8 cellular contexts compared by ENCODE assay signal in the genomic region with DNA sequence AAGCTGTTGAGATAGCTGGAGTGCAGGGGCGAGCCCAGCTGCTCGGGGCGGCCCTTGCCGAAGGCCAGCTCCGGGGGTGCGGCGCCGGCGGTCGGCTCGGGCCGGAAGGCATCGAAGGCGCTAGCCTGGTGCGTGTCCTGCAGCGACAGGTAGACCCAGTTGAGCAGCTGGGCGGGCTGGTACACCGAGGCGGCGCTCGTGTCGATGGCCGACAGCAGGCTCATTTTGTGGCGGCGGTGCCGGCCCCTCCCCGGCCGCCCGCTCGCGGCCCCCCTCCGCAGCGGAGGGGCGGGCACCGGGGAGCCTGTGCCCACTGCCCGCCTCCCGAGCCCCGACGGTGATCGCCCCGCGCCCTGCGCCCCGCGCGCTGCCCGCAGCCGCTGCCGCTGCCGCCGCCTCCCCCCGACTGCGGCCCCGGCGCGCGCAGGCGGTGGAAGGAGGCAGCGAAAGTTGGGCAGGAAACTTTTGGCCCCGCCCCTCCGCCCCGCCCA. TPM values are rescaled to one million over a fixed set of nuclear protein-coding genes. Genes with fewer than 3 reads are reported as not detected.
A peak's percentile ranks its signal among the peaks of the same experiment; 100 is the strongest.
DNase-seq lines count a peak whose midpoint lies in the region; ATAC-seq, FAIRE-seq and TF ChIP-seq lines count a peak whose summit lies in the region.

A gene (minus strand): TSS at position 408 of the 491 bp plus-strand sequence. CDS start 184 bp downstream, at position 224.

- H3K27me3 Mint-ChIP-seq in activated T-cell treated with anti-CD3 and anti-CD28 coated beads, Interleukin-2, amount 50 U/mL, for 4 hours (ENCODE audit: low read depth) = no peaks in the 10 kb centered on the region

- peak; percentile 34 for ATAC-seq in GM21515 (IDR thresholded peaks at IDR 0.05; ENCODE audit: unreplicated experiment)
- ATAC-seq in activated T-cell treated with anti-CD3 and anti-CD28 coated beads, Interleukin-2, amount 50 U/mL, for 4 hours = peak; percentile 76

- H2AFZ ChIP-seq in parathyroid adenoma = peak within 1 kb of the TSS; percentile 92

- H3K9ac ChIP-seq in parathyroid adenoma = no peak within 1 kb of the TSS

- H3K36me3 Mint-ChIP-seq in activated T-cell treated with anti-CD3 and anti-CD28 coated beads, Interleukin-2, amount 50 U/mL, for 4 hours (ENCODE audit: insufficient read depth) = no peaks in the 10 kb centered on the region

- TF ChIP-seq CTCF in GM13977 (IDR thresholded peaks at IDR 0.05; ENCODE audit: extremely low read depth, insufficient read depth, missing control alignments) (no peak), cardiac muscle cell (IDR thresholded peaks at IDR 0.05; ENCODE audit: low read depth, low read length) (no peak), parathyroid adenoma (IDR thresholded peaks at IDR 0.05) (no peak)

- peaks cover 32% of the 10 kb centered on the region for H3K79me2 ChIP-seq in parathyroid adenoma

- H3K4me1 Mint-ChIP-seq in activated T-cell treated with anti-CD3 and anti-CD28 coated beads, Interleukin-2, amount 50 U/mL, for 4 hours (ENCODE audit: low read depth) = peaks cover 23% of the 10 kb centered on the region

- H3K4me1 ChIP-seq in cardiac muscle cell (ENCODE audit: low read depth) (peaks cover 30% of the 10 kb centered on the region), parathyroid adenoma (peaks cover 21% of the 10 kb centered on the region)

- H3K9me3 Mint-ChIP-seq in activated T-cell treated with anti-CD3 and anti-CD28 coated beads, Interleukin-2, amount 50 U/mL, for 4 hours = no peaks in the 10 kb centered on the region

- H3K27ac ChIP-seq in cardiac muscle cell = peak within 1 kb of the TSS; percentile 90
- H3K27ac ChIP-seq in parathyroid adenoma = peak within 1 kb of the TSS; percentile 75

- H3K4me3 Mint-ChIP-seq in activated T-cell treated with anti-CD3 and anti-CD28 coated beads, Interleukin-2, amount 50 U/mL, for 4 hours = peak within 1 kb of the TSS; percentile 82

- no peak for FAIRE-seq in frontal cortex (lab: Jason Lieb, UNC)

- H3K36me3 ChIP-seq in cardiac muscle cell (no peaks in the 10 kb centered on the region), parathyroid adenoma (ENCODE audit: control insufficient read depth, insufficient read depth, low read length) (no peaks in the 10 kb centered on the region)

- no peaks in the 10 kb centered on the region for H3K9me3 ChIP-seq in cardiac muscle cell (ENCODE audit: low read depth)
- no peaks in the 10 kb centered on the region for H3K9me3 ChIP-seq in parathyroid adenoma (ENCODE audit: control insufficient read depth, low read length)

- in situ Hi-C loops in GM13977 (cut with MboI; ENCODE audit: low pct_unique_long_range_greater_than_20kb, low sequenced_read_pairs, unreplicated experiment) = no loop called here

- peak; percentile 75 for DNase-seq in GM13977 (ENCODE audit: low spot score)
- DNase-seq in HPDE6-E6E7 (ENCODE audit: extremely low spot score) = peak; percentile 57
- peak; percentile 26 for DNase-seq in activated T-cell treated with anti-CD3 and anti-CD28 coated beads, Interleukin-2, amount 50 U/mL, for 4 hours
- no peak for DNase-seq in cardiac muscle cell (ENCODE audit: low read depth in 1 of 2, low spot score in 1 of 2)
- DNase-seq in NCI-H2171 treated with DMSO at 0.1 percent for 48 hours (lab: John Stamatoyannopoulos, UW) = no peak
- no peak for DNase-seq in frontal cortex (ENCODE audit: low spot score in 2 of 2)

- H3K27me3 ChIP-seq in cardiac muscle cell = no peaks in the 10 kb centered on the region
- H3K27me3 ChIP-seq in parathyroid adenoma (ENCODE audit: control insufficient read depth, insufficient read depth, low read length) = no peaks in the 10 kb centered on the region

- peak within 1 kb of the TSS; percentile 76 for H3K4me2 ChIP-seq in parathyroid adenoma (ENCODE audit: low read length)

- H3K4me3 ChIP-seq in cardiac muscle cell (peak within 1 kb of the TSS; percentile 99), parathyroid adenoma (ENCODE audit: low read depth, low read length) (peak within 1 kb of the TSS; percentile 68)

RNA-seq across cellular contexts. Expression of the gene that starts here (rescaled TPM):
- under 1 TPM; 0.26 to 0.92 (median 0.63) TPM for total RNA-seq in activated T-cell treated with anti-CD3 and anti-CD28 coated beads, Interleukin-2, amount 50 U/mL, for 4 hours
- 56.5 and 58.0 TPM in 2 replicates for total RNA-seq in cardiac muscle cell
- 65.4 and 81.5 TPM in 2 replicates for polyA plus RNA-seq in cardiac muscle cell
- 4.1 TPM for total RNA-seq in frontal cortex

Comparison
In these comparisons a context has a peak if more than half of its experiments do, and no peak if none do; other contexts are left out.
1. RNA of the gene that starts here (total RNA-seq): 56.5 to 58.0 TPM in cardiac muscle cell; 4.1 TPM in frontal cortex (single experiment) and 0.26 to 0.92 TPM in activated T-cell treated with anti-CD3 and anti-CD28 coated beads, Interleukin-2, amount 50 U/mL, for 4 hours; every median in the first group is over 10 times any median in the second.
2. Peak in DNase-seq and ATAC-seq in activated T-cell treated with anti-CD3 and anti-CD28 coated beads, Interleukin-2, amount 50 U/mL, for 4 hours; RNA of the gene not detected or under 1 TPM.
3. DNase-seq: peak in GM13977 (single experiment) and HPDE6-E6E7 (single experiment); none in cardiac muscle cell (0 of 2), NCI-H2171 treated with DMSO at 0.1 percent for 48 hours (single experiment) and frontal cortex (0 of 2).